Comparison of ENCODE assay signal across 1 cellular context in genomic region chr9:112489039-112489546, GRCh38.
TF ChIP-seq lines count a peak whose summit lies in the region.

No MANE protein-coding gene starts in this region.

TF ChIP-seq in HepG2, 621 proteins besides CTCF, POLR2A, EP300 and RAD21 (continues in another document):
- TF ChIP-seq PAWR (CRISPR knock-in tag; IDR thresholded peaks at IDR 0.05; ENCODE audit: borderline replicate concordance) (no peak), FOXA1 (IDR thresholded peaks at IDR 0.05) (no peak), FOXA1 (CRISPR knock-in tag; IDR thresholded peaks at IDR 0.05) (peak; percentile 50; the same call in 1 of the 2 replicates), FOXA3 (CRISPR knock-in tag; IDR thresholded peaks at IDR 0.05) (peak; percentile 67), ZNF343 (CRISPR knock-in tag; IDR thresholded peaks at IDR 0.05) (no peak), GATA4 (IDR thresholded peaks at IDR 0.05; ENCODE audit: borderline replicate concordance, low read depth) (peak; percentile 27; the same call in 1 of the 2 replicates), KLF9 (CRISPR knock-in tag; IDR thresholded peaks at IDR 0.05; ENCODE audit: low read depth) (no peak), ARID2 (CRISPR knock-in tag; IDR thresholded peaks at IDR 0.05; ENCODE audit: borderline replicate concordance) (no peak), ZNF280B (CRISPR knock-in tag; IDR thresholded peaks at IDR 0.05; ENCODE audit: borderline replicate concordance) (no peak), ZNF616 (CRISPR knock-in tag; IDR thresholded peaks at IDR 0.05; ENCODE audit: low read depth) (no peak), HDAC2 (CRISPR knock-in tag; IDR thresholded peaks at IDR 0.05) (peak; percentile 43; the same call in 1 of the 2 replicates), SRSF1 (optimal IDR thresholded peaks at IDR 0.05; ENCODE audit: low read depth, low read length) (no peak), MLXIP (CRISPR knock-in tag; IDR thresholded peaks at IDR 0.05; ENCODE audit: borderline replicate concordance) (no peak), CBX5 (CRISPR knock-in tag; IDR thresholded peaks at IDR 0.05; ENCODE audit: borderline replicate concordance) (no peak), SIX1 (CRISPR knock-in tag; IDR thresholded peaks at IDR 0.05; ENCODE audit: borderline replicate concordance) (peak; percentile 85; the same call in 1 of the 2 replicates), FOXK2 (IDR thresholded peaks at IDR 0.05) (peak; percentile 50; the same call in 1 of the 2 replicates), STAT5B (CRISPR knock-in tag; IDR thresholded peaks at IDR 0.05) (no peak), PPARG (CRISPR knock-in tag; conservative IDR thresholded peaks at IDR 0.05) (0 out of 2 replicates have a peak, but pooled peaks have one; percentile 17), BCL6 (CRISPR knock-in tag; IDR thresholded peaks at IDR 0.05) (peak; percentile 52), ISL2 (CRISPR knock-in tag; IDR thresholded peaks at IDR 0.05) (peak; percentile 55; the same call in 1 of the 2 replicates), TOE1 (CRISPR knock-in tag; IDR thresholded peaks at IDR 0.05) (0 out of 2 replicates have a peak, but pooled peaks have one; percentile 21), IKZF1 (IDR thresholded peaks at IDR 0.05) (no peak), CREM (IDR thresholded peaks at IDR 0.05) (peak; percentile 35; the same call in 1 of the 2 replicates), CREM (CRISPR knock-in tag; IDR thresholded peaks at IDR 0.05) (no peak), ZNF431 (CRISPR knock-in tag; IDR thresholded peaks at IDR 0.05; ENCODE audit: borderline replicate concordance, low read depth) (no peak), ETV5 (CRISPR knock-in tag; IDR thresholded peaks at IDR 0.05; ENCODE audit: borderline replicate concordance) (no peak; the same call in 1 of the 2 replicates), ZNF547 (CRISPR knock-in tag; IDR thresholded peaks at IDR 0.05) (no peak), ZNF672 (CRISPR knock-in tag; IDR thresholded peaks at IDR 0.05) (no peak), CBX2 (IDR thresholded peaks at IDR 0.05; ENCODE audit: low read depth, low read length) (no peak), CBX2 (CRISPR knock-in tag; IDR thresholded peaks at IDR 0.05; ENCODE audit: low read depth) (no peak), UBTF (CRISPR knock-in tag; IDR thresholded peaks at IDR 0.05) (no peak), GATAD2A (CRISPR knock-in tag; IDR thresholded peaks at IDR 0.05) (peak; percentile 60; the same call in 1 of the 2 replicates), ARID5B (CRISPR knock-in tag; IDR thresholded peaks at IDR 0.05) (peak; percentile 62; the same call in 1 of the 2 replicates), NCOA2 (CRISPR knock-in tag; IDR thresholded peaks at IDR 0.05) (peak; percentile 53), SRF (IDR thresholded peaks at IDR 0.05; ENCODE audit: low read depth, low read length) (no peak), ZNF879 (CRISPR knock-in tag; IDR thresholded peaks at IDR 0.05) (no peak), PRDM15 (CRISPR knock-in tag; IDR thresholded peaks at IDR 0.05) (peak; percentile 28; the same call in 1 of the 2 replicates), ATRX (CRISPR knock-in tag; IDR thresholded peaks at IDR 0.05; ENCODE audit: borderline replicate concordance) (no peak), ZSCAN25 (CRISPR knock-in tag; IDR thresholded peaks at IDR 0.05) (no peak), FOXP1 (IDR thresholded peaks at IDR 0.05) (peak; percentile 45; the same call in 1 of the 2 replicates), FOXP1 (CRISPR knock-in tag; IDR thresholded peaks at IDR 0.05) (peak; percentile 86), SOX5 (CRISPR knock-in tag; IDR thresholded peaks at IDR 0.05; ENCODE audit: borderline replicate concordance) (0 out of 2 replicates have a peak, but pooled peaks have one; percentile 29), SAP130 (CRISPR knock-in tag; IDR thresholded peaks at IDR 0.05; ENCODE audit: low read depth) (peak; percentile 61), MXD1 (CRISPR knock-in tag; IDR thresholded peaks at IDR 0.05) (no peak)
- TF ChIP-seq, protein P1, sequence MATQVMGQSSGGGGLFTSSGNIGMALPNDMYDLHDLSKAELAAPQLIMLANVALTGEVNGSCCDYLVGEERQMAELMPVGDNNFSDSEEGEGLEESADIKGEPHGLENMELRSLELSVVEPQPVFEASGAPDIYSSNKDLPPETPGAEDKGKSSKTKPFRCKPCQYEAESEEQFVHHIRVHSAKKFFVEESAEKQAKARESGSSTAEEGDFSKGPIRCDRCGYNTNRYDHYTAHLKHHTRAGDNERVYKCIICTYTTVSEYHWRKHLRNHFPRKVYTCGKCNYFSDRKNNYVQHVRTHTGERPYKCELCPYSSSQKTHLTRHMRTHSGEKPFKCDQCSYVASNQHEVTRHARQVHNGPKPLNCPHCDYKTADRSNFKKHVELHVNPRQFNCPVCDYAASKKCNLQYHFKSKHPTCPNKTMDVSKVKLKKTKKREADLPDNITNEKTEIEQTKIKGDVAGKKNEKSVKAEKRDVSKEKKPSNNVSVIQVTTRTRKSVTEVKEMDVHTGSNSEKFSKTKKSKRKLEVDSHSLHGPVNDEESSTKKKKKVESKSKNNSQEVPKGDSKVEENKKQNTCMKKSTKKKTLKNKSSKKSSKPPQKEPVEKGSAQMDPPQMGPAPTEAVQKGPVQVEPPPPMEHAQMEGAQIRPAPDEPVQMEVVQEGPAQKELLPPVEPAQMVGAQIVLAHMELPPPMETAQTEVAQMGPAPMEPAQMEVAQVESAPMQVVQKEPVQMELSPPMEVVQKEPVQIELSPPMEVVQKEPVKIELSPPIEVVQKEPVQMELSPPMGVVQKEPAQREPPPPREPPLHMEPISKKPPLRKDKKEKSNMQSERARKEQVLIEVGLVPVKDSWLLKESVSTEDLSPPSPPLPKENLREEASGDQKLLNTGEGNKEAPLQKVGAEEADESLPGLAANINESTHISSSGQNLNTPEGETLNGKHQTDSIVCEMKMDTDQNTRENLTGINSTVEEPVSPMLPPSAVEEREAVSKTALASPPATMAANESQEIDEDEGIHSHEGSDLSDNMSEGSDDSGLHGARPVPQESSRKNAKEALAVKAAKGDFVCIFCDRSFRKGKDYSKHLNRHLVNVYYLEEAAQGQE (IDR thresholded peaks at IDR 0.05; ENCODE audit: borderline replicate concordance in 1 of 2, low read depth in 1 of 2, low read length in 2 of 2) = no peak
- TF ChIP-seq, protein P2, sequence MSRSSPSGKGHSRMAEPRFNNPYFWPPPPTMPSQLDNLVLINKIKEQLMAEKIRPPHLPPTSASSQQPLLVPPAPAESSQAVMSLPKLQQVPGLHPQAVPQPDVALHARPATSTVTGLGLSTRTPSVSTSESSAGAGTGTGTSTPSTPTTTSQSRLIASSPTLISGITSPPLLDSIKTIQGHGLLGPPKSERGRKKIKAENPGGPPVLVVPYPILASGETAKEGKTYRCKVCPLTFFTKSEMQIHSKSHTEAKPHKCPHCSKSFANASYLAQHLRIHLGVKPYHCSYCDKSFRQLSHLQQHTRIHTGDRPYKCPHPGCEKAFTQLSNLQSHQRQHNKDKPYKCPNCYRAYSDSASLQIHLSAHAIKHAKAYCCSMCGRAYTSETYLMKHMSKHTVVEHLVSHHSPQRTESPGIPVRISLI (CRISPR knock-in tag; IDR thresholded peaks at IDR 0.05; ENCODE audit: borderline replicate concordance) = no peak
